Comparison of ENCODE assay signal across 23 cellular contexts in the genomic region with DNA sequence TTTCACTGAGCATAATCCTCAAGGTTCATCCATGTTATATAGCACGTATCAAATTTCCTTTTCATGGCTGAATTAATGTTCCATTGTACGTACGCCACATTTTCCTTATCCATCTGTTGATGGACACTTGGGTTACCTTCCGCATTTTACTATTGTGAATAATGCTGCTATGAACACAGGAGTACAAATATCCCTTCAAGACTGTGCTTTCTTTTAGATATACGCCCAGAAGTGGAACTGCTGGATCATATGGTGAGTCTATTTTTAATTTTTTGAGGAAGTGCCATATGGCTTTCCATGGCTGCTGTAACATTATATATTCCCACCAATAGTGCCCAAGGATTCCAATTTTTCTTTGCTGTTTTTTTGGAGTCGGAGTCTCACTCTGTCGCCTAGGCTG. TPM values are rescaled to one million over a fixed set of nuclear protein-coding genes. Genes with fewer than 3 reads are reported as not detected.
DNase-seq lines count a peak whose midpoint lies in the region; ATAC-seq and TF ChIP-seq lines count a peak whose summit lies in the region.
"Had no signal": no experiment of that assay in that cellular context is flagged by ENCODE, and none has a peak within 500 bp of the region (broad histone marks: within the 10 kb centered on the region; RNA-seq: fewer than 3 reads in every experiment).

No MANE protein-coding gene starts in this region.

- no peak for TF ChIP-seq POLR2A in GM18505 (IDR thresholded peaks at IDR 0.05; ENCODE audit: borderline replicate concordance, extremely low read depth, insufficient read depth, insufficient read length)

- no peak overlapping the region for H3K27ac ChIP-seq in CD4-positive, alpha-beta T cell (ENCODE audit: low read depth, low read length)
- H3K27ac ChIP-seq: parathyroid adenoma, right atrium auricular region, tibial nerve, VCaP had no signal

- no peak for TF ChIP-seq CTCF in CD4-positive, alpha-beta T cell (IDR thresholded peaks at IDR 0.05)
- TF ChIP-seq CTCF in brain (conservative IDR thresholded peaks at IDR 0.05), result no peak

- H3K27me3 Mint-ChIP-seq in CD4-positive, alpha-beta T cell, result no peaks in the 10 kb centered on the region
- no peaks in the 10 kb centered on the region for H3K27me3 Mint-ChIP-seq in brain
- H3K27me3 Mint-ChIP-seq: activated CD4-positive, alpha-beta T cell treated with anti-CD3 and anti-CD28 coated beads, Interleukin-2, amount 10 ng/mL, durations not matched to agents 24 days and 14 days; activated CD8-positive, alpha-beta memory T cell treated with anti-CD3 and anti-CD28 coated beads, Interleukin-2, amount 10 ng/mL, durations not matched to agents 7 days and 5 days; IgD-negative memory B cell had no signal

- no peaks in the 10 kb centered on the region for H3K9me3 ChIP-seq in CD4-positive, alpha-beta T cell (ENCODE audit: control insufficient read depth, low read length)
- H3K9me3 ChIP-seq: right atrium auricular region, tibial nerve had no signal

- intact Hi-C loops in CD4-positive, alpha-beta T cell (cut with DNase I, micrococcal nuclease), result no loop called here

- CTCF ChIA-PET in CD4-positive, alpha-beta T cell (lab: Charles Lee), result no interaction called here

- ATAC-seq in CD4-positive, alpha-beta T cell (ENCODE audit: poor library complexity), result no peak
- no peak for ATAC-seq in GM19397 (IDR thresholded peaks at IDR 0.05; ENCODE audit: unreplicated experiment)
- no peak for ATAC-seq in GM18505 (IDR thresholded peaks at IDR 0.05; ENCODE audit: unreplicated experiment)
- ATAC-seq in GM19324 (IDR thresholded peaks at IDR 0.05; ENCODE audit: low FRiP score, unreplicated experiment), result no peak
- ATAC-seq: activated CD8-positive, alpha-beta memory T cell treated with anti-CD3 and anti-CD28 coated beads, Interleukin-2, amount 10 ng/mL, durations not matched to agents 7 days and 5 days; CD8-positive, alpha-beta T cell; PC-3; Right ventricle myocardium inferior had no signal

- peaks cover 60% of the 10 kb centered on the region for H3K36me3 Mint-ChIP-seq in CD4-positive, alpha-beta T cell (ENCODE audit: low read depth)
- peaks cover 45% of the 10 kb centered on the region for H3K36me3 Mint-ChIP-seq in brain
- H3K36me3 Mint-ChIP-seq: IgD-negative memory B cell had no signal

- no peaks in the 10 kb centered on the region for H3K27me3 ChIP-seq in CD4-positive, alpha-beta T cell (ENCODE audit: control insufficient read depth, insufficient read depth, low read length)
- H3K27me3 ChIP-seq: right atrium auricular region, tibial nerve had no signal

- H3K9me3 Mint-ChIP-seq in CD4-positive, alpha-beta T cell, result no peaks in the 10 kb centered on the region
- no peaks in the 10 kb centered on the region for H3K9me3 Mint-ChIP-seq in brain
- H3K9me3 Mint-ChIP-seq: activated CD4-positive, alpha-beta T cell treated with anti-CD3 and anti-CD28 coated beads, Interleukin-2, amount 10 ng/mL, durations not matched to agents 24 days and 14 days; CD8-positive, alpha-beta T cell; H9; IgD-negative memory B cell had no signal

- peak overlapping the region; percentile 8 for H3K4me3 Mint-ChIP-seq in CD4-positive, alpha-beta T cell
- H3K4me3 Mint-ChIP-seq in brain, result peak overlapping the region in 2 of 5 experiments; percentile 29 to 42
- H3K4me3 Mint-ChIP-seq: activated CD4-positive, alpha-beta T cell treated with anti-CD3 and anti-CD28 coated beads, Interleukin-2, amount 10 ng/mL, durations not matched to agents 24 days and 14 days; activated CD8-positive, alpha-beta memory T cell treated with anti-CD3 and anti-CD28 coated beads, Interleukin-2, amount 10 ng/mL, durations not matched to agents 7 days and 5 days; CD8-positive, alpha-beta T cell; H9 had no signal

- H3K27ac Mint-ChIP-seq in CD4-positive, alpha-beta T cell, result no peak overlapping the region
- H3K27ac Mint-ChIP-seq in brain, result peak overlapping the region in 4 of 5 experiments; percentile 2 to 91 (median 40)
- H3K27ac Mint-ChIP-seq: activated CD4-positive, alpha-beta T cell treated with anti-CD3 and anti-CD28 coated beads, Interleukin-2, amount 10 ng/mL, durations not matched to agents 24 days and 14 days; activated CD8-positive, alpha-beta memory T cell treated with anti-CD3 and anti-CD28 coated beads, Interleukin-2, amount 10 ng/mL, durations not matched to agents 7 days and 5 days; H9 had no signal

- POLR2A ChIA-PET in CD4-positive, alpha-beta T cell (lab: Charles Lee), result interaction anchor here (2.1 kb wide), 1 partner anchor 9 kb away, joined by 4 read pairs; a partner anchor contains a TSS

- H3K4me1 Mint-ChIP-seq in CD4-positive, alpha-beta T cell (ENCODE audit: low read depth), result peaks cover 24% of the 10 kb centered on the region
- peaks cover 13% of the 10 kb centered on the region for H3K4me1 Mint-ChIP-seq in brain

- DNase-seq in NCI-H187 (lab: John Stamatoyannopoulos, UW), result peak; percentile 4 to 6
- no peak for DNase-seq in NCI-H187 treated with DMSO at 0.1 percent for 48 hours (lab: John Stamatoyannopoulos, UW)
- DNase-seq in CD4-positive, alpha-beta T cell, result no peak
- peak; percentile 67 for DNase-seq in NCI-H2171 (lab: John Stamatoyannopoulos, UW)
- DNase-seq: activated CD4-positive, alpha-beta T cell treated with anti-CD3 and anti-CD28 coated beads, Interleukin-2, amount 10 ng/mL, durations not matched to agents 24 days and 14 days; activated CD8-positive, alpha-beta memory T cell treated with anti-CD3 and anti-CD28 coated beads, Interleukin-2, amount 10 ng/mL, durations not matched to agents 7 days and 5 days; CD8-positive, alpha-beta T cell; H9; hypothalamus; NCI-H1417 treated with DMSO at 0.1 percent for 48 hours; NCI-H2227 treated with DMSO at 0.1 percent for 48 hours; PC-3; stimulated activated CD4-positive, alpha-beta T cell treated with anti-CD3 and anti-CD28 coated beads, Interleukin-2, amount 100 ng/mL, for 24 hours had no signal

RNA-seq across cellular contexts. Expression of a gene that starts 5.9 kb away (rescaled TPM):
- 10 to 100 TPM; 10.7 to 11.3 TPM for total RNA-seq in CD4-positive, alpha-beta T cell
- polyA plus RNA-seq in brain (ENCODE audit: insufficient read depth, low read depth, low replicate concordance), result 25.4 TPM

RNA-seq across cellular contexts. Expression of a gene that starts 6.8 kb away (rescaled TPM):
- 10 to 100 TPM; 15.2 to 15.5 TPM for total RNA-seq in CD4-positive, alpha-beta T cell
- 25.7 TPM for polyA plus RNA-seq in brain (ENCODE audit: insufficient read depth, low read depth, low replicate concordance)

RNA-seq across cellular contexts. Expression of a gene that starts 9.2 kb away (rescaled TPM):
- 10 to 100 TPM; 30.2 to 32.6 TPM for total RNA-seq in CD4-positive, alpha-beta T cell
- polyA plus RNA-seq in brain (ENCODE audit: insufficient read depth, low read depth, low replicate concordance), result 60.8 TPM

RNA-seq across cellular contexts. Expression of a gene that starts 40.7 kb away (rescaled TPM):
- total RNA-seq in CD4-positive, alpha-beta T cell, result 10 to 100 TPM; 68.5 to 77.4 TPM
- polyA plus RNA-seq in brain (ENCODE audit: insufficient read depth, low read depth, low replicate concordance), result 81.0 TPM

RNA-seq across cellular contexts. Expression of a gene that starts 41.4 kb away (rescaled TPM):
- under 1 TPM; 0.75 to 0.82 TPM for total RNA-seq in CD4-positive, alpha-beta T cell
- polyA plus RNA-seq in brain (ENCODE audit: insufficient read depth, low read depth, low replicate concordance), result 21.5 TPM

Comparison
In these comparisons a context has a peak if more than half of its experiments do, and no peak if none do; other contexts are left out.
1. DNase-seq: peak in NCI-H187 (2 of 2) and NCI-H2171 (single experiment); none in NCI-H187 treated with DMSO at 0.1 percent for 48 hours (single experiment) and CD4-positive, alpha-beta T cell (0 of 10).